1 cellular context compared by ENCODE assay signal in the genomic region with DNA sequence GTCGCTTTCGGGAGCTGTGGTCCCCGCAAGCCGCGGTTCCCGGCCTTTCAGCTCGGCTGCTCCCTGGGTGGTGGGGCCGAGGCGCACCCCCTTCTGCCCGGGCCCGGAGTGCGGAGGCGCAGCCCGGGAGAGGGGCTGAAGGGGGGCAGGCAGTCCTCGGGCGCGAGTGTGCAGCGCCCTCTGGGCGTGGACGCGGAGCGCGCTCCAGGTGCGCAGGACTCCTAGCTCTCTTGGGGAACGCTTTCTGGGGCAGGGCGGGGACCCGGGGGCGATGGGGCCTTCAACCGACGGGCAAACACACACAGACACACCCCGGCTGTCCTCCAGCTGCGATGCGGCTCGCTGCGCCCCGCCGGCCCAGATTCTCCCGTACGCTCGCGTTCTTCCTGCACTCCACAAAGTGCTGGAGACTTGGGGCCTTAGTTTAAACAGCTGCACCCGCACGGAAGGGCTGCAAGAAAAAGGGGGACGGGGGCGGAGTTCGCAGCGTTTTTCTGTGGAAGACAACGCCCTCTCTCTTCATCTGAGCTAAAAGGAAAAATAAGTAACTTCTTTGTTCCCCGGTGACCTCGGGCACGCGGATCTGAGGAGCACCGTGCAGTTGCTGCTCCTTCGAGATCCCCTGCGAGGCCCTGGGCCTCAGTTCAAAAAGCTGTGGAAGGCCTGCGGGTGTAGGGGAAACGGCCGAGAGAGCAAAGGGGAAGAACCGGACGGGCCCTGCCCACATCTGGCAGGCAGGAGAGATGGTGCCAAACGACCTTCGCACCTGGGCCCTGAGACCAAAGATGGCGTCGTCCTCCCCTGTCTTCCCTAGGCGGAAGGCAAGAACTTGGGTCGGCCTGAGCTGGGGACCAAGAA.
TF ChIP-seq lines count a peak whose summit lies in the region.

No MANE protein-coding gene starts in this region.

TF ChIP-seq in HepG2, 621 proteins besides CTCF, POLR2A, EP300 and RAD21 (continued from another document and continues in another):
- TF ChIP-seq, protein P1, sequence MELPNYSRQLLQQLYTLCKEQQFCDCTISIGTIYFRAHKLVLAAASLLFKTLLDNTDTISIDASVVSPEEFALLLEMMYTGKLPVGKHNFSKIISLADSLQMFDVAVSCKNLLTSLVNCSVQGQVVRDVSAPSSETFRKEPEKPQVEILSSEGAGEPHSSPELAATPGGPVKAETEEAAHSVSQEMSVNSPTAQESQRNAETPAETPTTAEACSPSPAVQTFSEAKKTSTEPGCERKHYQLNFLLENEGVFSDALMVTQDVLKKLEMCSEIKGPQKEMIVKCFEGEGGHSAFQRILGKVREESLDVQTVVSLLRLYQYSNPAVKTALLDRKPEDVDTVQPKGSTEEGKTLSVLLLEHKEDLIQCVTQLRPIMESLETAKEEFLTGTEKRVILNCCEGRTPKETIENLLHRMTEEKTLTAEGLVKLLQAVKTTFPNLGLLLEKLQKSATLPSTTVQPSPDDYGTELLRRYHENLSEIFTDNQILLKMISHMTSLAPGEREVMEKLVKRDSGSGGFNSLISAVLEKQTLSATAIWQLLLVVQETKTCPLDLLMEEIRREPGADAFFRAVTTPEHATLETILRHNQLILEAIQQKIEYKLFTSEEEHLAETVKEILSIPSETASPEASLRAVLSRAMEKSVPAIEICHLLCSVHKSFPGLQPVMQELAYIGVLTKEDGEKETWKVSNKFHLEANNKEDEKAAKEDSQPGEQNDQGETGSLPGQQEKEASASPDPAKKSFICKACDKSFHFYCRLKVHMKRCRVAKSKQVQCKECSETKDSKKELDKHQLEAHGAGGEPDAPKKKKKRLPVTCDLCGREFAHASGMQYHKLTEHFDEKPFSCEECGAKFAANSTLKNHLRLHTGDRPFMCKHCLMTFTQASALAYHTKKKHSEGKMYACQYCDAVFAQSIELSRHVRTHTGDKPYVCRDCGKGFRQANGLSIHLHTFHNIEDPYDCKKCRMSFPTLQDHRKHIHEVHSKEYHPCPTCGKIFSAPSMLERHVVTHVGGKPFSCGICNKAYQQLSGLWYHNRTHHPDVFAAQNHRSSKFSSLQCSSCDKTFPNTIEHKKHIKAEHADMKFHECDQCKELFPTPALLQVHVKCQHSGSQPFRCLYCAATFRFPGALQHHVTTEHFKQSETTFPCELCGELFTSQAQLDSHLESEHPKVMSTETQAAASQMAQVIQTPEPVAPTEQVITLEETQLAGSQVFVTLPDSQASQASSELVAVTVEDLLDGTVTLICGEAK (IDR thresholded peaks at IDR 0.05) = no peak
- TF ChIP-seq, protein P1 (CRISPR knock-in tag; IDR thresholded peaks at IDR 0.05) = peak; percentile 70
- TF ChIP-seq KLF16 (CRISPR knock-in tag; IDR thresholded peaks at IDR 0.05) (peak in 1 of 2 experiments; percentile 68; a peak in 3 of 4 replicates), ZNF761 (CRISPR knock-in tag; conservative IDR thresholded peaks at IDR 0.05) (no peak), SOX5 (CRISPR knock-in tag; IDR thresholded peaks at IDR 0.05; ENCODE audit: borderline replicate concordance) (peak; percentile 27; the same call in 1 of the 2 replicates), TRIM24 (CRISPR knock-in tag; IDR thresholded peaks at IDR 0.05) (no peak), KDM3A (CRISPR knock-in tag; IDR thresholded peaks at IDR 0.05; ENCODE audit: low read depth) (peak; percentile 96; the same call in 1 of the 2 replicates), MAFF (IDR thresholded peaks at IDR 0.05; ENCODE audit: low read depth, low read length) (no peak), ZNF180 (CRISPR knock-in tag; IDR thresholded peaks at IDR 0.05; ENCODE audit: borderline replicate concordance, low read depth) (no peak), ZNF570 (CRISPR knock-in tag; IDR thresholded peaks at IDR 0.05; ENCODE audit: borderline replicate concordance) (no peak), MAFK (conservative IDR thresholded peaks at IDR 0.05 in 1 of 2, IDR thresholded peaks at IDR 0.05 in 1 of 2; ENCODE audit: low read length in 2 of 2) (no peak), ADNP (CRISPR knock-in tag; IDR thresholded peaks at IDR 0.05) (no peak), ZFP36L1 (CRISPR knock-in tag; IDR thresholded peaks at IDR 0.05) (no peak), ZNF547 (CRISPR knock-in tag; IDR thresholded peaks at IDR 0.05) (no peak; the same call in 1 of the 2 replicates), HNRNPL (IDR thresholded peaks at IDR 0.05; ENCODE audit: low read depth, low read length) (peak; percentile 79; the same call in 1 of the 2 replicates), GABPA (IDR thresholded peaks at IDR 0.05; ENCODE audit: low read depth, low read length) (no peak), GABPA (CRISPR knock-in tag; IDR thresholded peaks at IDR 0.05; ENCODE audit: low read depth) (no peak), ZNF30 (CRISPR knock-in tag; IDR thresholded peaks at IDR 0.05) (peak; percentile 86; the same call in 1 of the 2 replicates), FLYWCH1 (CRISPR knock-in tag; IDR thresholded peaks at IDR 0.05) (no peak)
- TF ChIP-seq, protein P2, sequence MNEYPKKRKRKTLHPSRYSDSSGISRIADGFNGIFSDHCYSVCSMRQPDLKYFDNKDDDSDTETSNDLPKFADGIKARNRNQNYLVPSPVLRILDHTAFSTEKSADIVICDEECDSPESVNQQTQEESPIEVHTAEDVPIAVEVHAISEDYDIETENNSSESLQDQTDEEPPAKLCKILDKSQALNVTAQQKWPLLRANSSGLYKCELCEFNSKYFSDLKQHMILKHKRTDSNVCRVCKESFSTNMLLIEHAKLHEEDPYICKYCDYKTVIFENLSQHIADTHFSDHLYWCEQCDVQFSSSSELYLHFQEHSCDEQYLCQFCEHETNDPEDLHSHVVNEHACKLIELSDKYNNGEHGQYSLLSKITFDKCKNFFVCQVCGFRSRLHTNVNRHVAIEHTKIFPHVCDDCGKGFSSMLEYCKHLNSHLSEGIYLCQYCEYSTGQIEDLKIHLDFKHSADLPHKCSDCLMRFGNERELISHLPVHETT (CRISPR knock-in tag; conservative IDR thresholded peaks at IDR 0.05) = peak; percentile 35; the same call in 1 of the 2 replicates
- TF ChIP-seq, protein P3, sequence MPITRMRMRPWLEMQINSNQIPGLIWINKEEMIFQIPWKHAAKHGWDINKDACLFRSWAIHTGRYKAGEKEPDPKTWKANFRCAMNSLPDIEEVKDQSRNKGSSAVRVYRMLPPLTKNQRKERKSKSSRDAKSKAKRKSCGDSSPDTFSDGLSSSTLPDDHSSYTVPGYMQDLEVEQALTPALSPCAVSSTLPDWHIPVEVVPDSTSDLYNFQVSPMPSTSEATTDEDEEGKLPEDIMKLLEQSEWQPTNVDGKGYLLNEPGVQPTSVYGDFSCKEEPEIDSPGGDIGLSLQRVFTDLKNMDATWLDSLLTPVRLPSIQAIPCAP (CRISPR knock-in tag; IDR thresholded peaks at IDR 0.05; ENCODE audit: low read depth) = no peak
- TF ChIP-seq, protein P4, sequence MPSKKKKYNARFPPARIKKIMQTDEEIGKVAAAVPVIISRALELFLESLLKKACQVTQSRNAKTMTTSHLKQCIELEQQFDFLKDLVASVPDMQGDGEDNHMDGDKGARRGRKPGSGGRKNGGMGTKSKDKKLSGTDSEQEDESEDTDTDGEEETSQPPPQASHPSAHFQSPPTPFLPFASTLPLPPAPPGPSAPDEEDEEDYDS (CRISPR knock-in tag; IDR thresholded peaks at IDR 0.05) = peak; percentile 11; the same call in 1 of the 2 replicates
- TF ChIP-seq, protein P5, sequence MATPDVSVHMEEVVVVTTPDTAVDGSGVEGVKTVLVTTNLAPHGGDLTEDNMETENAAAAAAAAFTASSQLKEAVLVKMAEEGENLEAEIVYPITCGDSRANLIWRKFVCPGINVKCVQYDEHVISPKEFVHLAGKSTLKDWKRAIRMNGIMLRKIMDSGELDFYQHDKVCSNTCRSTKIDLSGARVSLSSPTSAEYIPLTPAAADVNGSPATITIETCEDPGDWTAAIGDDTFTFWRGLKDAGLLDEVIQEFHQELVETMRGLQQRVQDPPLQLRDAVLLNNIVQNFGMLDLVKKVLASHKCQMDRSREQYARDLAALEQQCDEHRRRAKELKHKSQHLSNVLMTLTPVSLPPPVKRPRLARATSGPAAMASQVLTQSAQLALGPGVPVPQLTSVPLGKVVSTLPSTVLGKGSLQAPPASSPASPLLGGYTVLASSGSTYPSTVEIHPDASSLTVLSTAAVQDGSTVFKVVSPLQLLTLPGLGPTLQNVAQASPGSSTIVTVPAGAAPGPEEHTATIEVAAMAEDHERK (CRISPR knock-in tag; IDR thresholded peaks at IDR 0.05; ENCODE audit: low read depth) = 0 out of 2 replicates have a peak, but pooled peaks have one; percentile 31
- TF ChIP-seq, protein P6, sequence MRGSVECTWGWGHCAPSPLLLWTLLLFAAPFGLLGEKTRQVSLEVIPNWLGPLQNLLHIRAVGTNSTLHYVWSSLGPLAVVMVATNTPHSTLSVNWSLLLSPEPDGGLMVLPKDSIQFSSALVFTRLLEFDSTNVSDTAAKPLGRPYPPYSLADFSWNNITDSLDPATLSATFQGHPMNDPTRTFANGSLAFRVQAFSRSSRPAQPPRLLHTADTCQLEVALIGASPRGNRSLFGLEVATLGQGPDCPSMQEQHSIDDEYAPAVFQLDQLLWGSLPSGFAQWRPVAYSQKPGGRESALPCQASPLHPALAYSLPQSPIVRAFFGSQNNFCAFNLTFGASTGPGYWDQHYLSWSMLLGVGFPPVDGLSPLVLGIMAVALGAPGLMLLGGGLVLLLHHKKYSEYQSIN (CRISPR knock-in tag; IDR thresholded peaks at IDR 0.05; ENCODE audit: borderline replicate concordance) = no peak
- TF ChIP-seq, protein P7, sequence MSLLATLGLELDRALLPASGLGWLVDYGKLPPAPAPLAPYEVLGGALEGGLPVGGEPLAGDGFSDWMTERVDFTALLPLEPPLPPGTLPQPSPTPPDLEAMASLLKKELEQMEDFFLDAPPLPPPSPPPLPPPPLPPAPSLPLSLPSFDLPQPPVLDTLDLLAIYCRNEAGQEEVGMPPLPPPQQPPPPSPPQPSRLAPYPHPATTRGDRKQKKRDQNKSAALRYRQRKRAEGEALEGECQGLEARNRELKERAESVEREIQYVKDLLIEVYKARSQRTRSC (CRISPR knock-in tag; IDR thresholded peaks at IDR 0.05; ENCODE audit: low read depth) = peak; percentile 53; the same call in 1 of the 2 replicates
- TF ChIP-seq, protein P8, sequence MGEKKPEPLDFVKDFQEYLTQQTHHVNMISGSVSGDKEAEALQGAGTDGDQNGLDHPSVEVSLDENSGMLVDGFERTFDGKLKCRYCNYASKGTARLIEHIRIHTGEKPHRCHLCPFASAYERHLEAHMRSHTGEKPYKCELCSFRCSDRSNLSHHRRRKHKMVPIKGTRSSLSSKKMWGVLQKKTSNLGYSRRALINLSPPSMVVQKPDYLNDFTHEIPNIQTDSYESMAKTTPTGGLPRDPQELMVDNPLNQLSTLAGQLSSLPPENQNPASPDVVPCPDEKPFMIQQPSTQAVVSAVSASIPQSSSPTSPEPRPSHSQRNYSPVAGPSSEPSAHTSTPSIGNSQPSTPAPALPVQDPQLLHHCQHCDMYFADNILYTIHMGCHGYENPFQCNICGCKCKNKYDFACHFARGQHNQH (CRISPR knock-in tag; IDR thresholded peaks at IDR 0.05) = peak; percentile 66; the same call in 1 of the 2 replicates
- TF ChIP-seq, protein P9, sequence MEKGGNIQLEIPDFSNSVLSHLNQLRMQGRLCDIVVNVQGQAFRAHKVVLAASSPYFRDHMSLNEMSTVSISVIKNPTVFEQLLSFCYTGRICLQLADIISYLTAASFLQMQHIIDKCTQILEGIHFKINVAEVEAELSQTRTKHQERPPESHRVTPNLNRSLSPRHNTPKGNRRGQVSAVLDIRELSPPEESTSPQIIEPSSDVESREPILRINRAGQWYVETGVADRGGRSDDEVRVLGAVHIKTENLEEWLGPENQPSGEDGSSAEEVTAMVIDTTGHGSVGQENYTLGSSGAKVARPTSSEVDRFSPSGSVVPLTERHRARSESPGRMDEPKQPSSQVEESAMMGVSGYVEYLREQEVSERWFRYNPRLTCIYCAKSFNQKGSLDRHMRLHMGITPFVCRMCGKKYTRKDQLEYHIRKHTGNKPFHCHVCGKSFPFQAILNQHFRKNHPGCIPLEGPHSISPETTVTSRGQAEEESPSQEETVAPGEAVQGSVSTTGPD (CRISPR knock-in tag; IDR thresholded peaks at IDR 0.05) = no peak
- TF ChIP-seq, protein P10, sequence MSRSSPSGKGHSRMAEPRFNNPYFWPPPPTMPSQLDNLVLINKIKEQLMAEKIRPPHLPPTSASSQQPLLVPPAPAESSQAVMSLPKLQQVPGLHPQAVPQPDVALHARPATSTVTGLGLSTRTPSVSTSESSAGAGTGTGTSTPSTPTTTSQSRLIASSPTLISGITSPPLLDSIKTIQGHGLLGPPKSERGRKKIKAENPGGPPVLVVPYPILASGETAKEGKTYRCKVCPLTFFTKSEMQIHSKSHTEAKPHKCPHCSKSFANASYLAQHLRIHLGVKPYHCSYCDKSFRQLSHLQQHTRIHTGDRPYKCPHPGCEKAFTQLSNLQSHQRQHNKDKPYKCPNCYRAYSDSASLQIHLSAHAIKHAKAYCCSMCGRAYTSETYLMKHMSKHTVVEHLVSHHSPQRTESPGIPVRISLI (CRISPR knock-in tag; IDR thresholded peaks at IDR 0.05; ENCODE audit: borderline replicate concordance) = no peak; the same call in 1 of the 2 replicates
